Comparison of ENCODE assay signal across 1 cellular context in genomic region chr15:33028495-33028894, GRCh38.
TF ChIP-seq lines count a peak whose summit lies in the region.

No MANE protein-coding gene starts in this region.

TF ChIP-seq in IMR-90, 13 proteins besides CTCF, POLR2A, EP300 and RAD21 (continued from another document):
- TF ChIP-seq USF2 (IDR thresholded peaks at IDR 0.05; ENCODE audit: low read depth, low read length) = no peak
TF ChIP-seq in IMR-90: peak in this region for 0.
